Comparison of ENCODE assay signal across 8 cellular contexts in genomic region chr10:5446390-5446926, GRCh38. TPM values are rescaled to one million over a fixed set of nuclear protein-coding genes. Genes with fewer than 3 reads are reported as not detected.
DNase-seq lines count a peak whose midpoint lies in the region; ATAC-seq, FAIRE-seq and TF ChIP-seq lines count a peak whose summit lies in the region.

No MANE protein-coding gene starts in this region.

- WGBS in A549 (ENCODE audit: missing lambda C conversion rate) = under 1% methylated on average over 10 of the region's 23 CpGs

- TF ChIP-seq POLR2A in A549 (IDR thresholded peaks at IDR 0.05; ENCODE audit: low read length) (peak; percentile 99), GM19193 (IDR thresholded peaks at IDR 0.05; ENCODE audit: extremely low read depth, insufficient read depth, insufficient read length) (peak; percentile 78)

- H3K4me3 Mint-ChIP-seq in brain = peak overlapping the region; percentile 60 to 94 (median 91)

- CTCF ChIA-PET in A549 (lab: Yijun Ruan, JAX) = interaction anchor here (0.7 to 12.8 kb wide), 6 partner anchors 102 to 631 kb away, joined by 3 to 432 read pairs (median 4); no protein-coding TSS in a partner anchor

- no peaks in the 10 kb centered on the region for H3K27me3 ChIP-seq in iPS-18a (ENCODE audit: control insufficient read depth, insufficient read depth, low read length)

- H3K27ac ChIP-seq in A549 (peak overlapping the region; percentile 73 to 84), iPS-18a (ENCODE audit: low read length) (no peak overlapping the region)

- H3K4me1 ChIP-seq in A549 (peaks cover 35% of the 10 kb centered on the region), iPS-18a (ENCODE audit: control insufficient read depth, low read depth, low read length) (peaks cover 26% of the 10 kb centered on the region)

- peak overlapping the region; percentile 85 for H3K4me2 ChIP-seq in A549

- DNase-seq in A549 (ENCODE audit: low read depth in 1 of 2, low spot score in 1 of 2) (peak; percentile 76 to 89), Kasumi-1 (lab: John Stamatoyannopoulos, UW) (peak; percentile 91 to 92), UCSD-AML1 (lab: John Stamatoyannopoulos, UW; ENCODE audit: unreplicated experiment) (peak; percentile 96), skeletal muscle cell (ENCODE audit: low read depth) (peak; percentile 58), occipital lobe (lab: John Stamatoyannopoulos, UW) (no peak)

- H3K27me3 Mint-ChIP-seq in brain = no peaks in the 10 kb centered on the region

- peak; percentile 28 for FAIRE-seq in A549 (lab: Jason Lieb, UNC)

- H3K9ac ChIP-seq in iPS-18a (ENCODE audit: low read length) = peak overlapping the region; percentile 61

- TF ChIP-seq RAD21 in A549 (conservative IDR thresholded peaks at IDR 0.05 in 1 of 2, IDR thresholded peaks at IDR 0.05 in 1 of 2) = peak; percentile 31 to 40; a peak in 2 of 5 replicates

- ATAC-seq in A549 = peak; percentile 95 to 96

- peak overlapping the region; percentile 61 for H3K4me3 ChIP-seq in A549
- H3K4me3 ChIP-seq in iPS-18a (ENCODE audit: low read length) = peak overlapping the region; percentile 64
- H3K4me3 ChIP-seq in skeletal muscle cell (ENCODE audit: low read depth, low read length) = peak overlapping the region; percentile 67

- peak overlapping the region in 4 of 5 experiments; percentile 19 to 98 (median 87) for H3K27ac Mint-ChIP-seq in brain

- H3K9me3 ChIP-seq in A549 (no peaks in the 10 kb centered on the region), iPS-18a (ENCODE audit: control insufficient read depth, low read depth, low read length) (no peaks in the 10 kb centered on the region)

- TF ChIP-seq EP300 in A549 (IDR thresholded peaks at IDR 0.05) = no peak

- no peaks in the 10 kb centered on the region for H3K9me3 Mint-ChIP-seq in brain

- H3K4me1 Mint-ChIP-seq in brain = peaks cover 59% of the 10 kb centered on the region

- no peaks in the 10 kb centered on the region for H3K36me3 ChIP-seq in iPS-18a (ENCODE audit: control insufficient read depth, low read depth, low read length)

- no peak for TF ChIP-seq CTCF in A549 (IDR thresholded peaks at IDR 0.05)
- no peak for TF ChIP-seq CTCF in brain (conservative IDR thresholded peaks at IDR 0.05)

- POLR2A ChIA-PET in A549 (lab: Yijun Ruan, JAX) = interaction anchor here (0.5 to 4.1 kb wide), 20 partner anchors 10 to 599 kb away, joined by 3 to 43 read pairs (median 4); partner anchors contain the start of genes CALML5 and TASOR2

- H3K36me3 Mint-ChIP-seq in brain = peaks cover 4% of the 10 kb centered on the region

TF ChIP-seq in A549, 52 proteins besides CTCF, POLR2A, EP300 and RAD21 (continues in another document):
- TF ChIP-seq EHMT2 (IDR thresholded peaks at IDR 0.05; ENCODE audit: low read depth) (no peak), HDAC2 (IDR thresholded peaks at IDR 0.05) (no peak), HOXB5 (CRISPR knock-in tag; IDR thresholded peaks at IDR 0.05) (no peak), MAZ (IDR thresholded peaks at IDR 0.05; ENCODE audit: borderline replicate concordance, low read depth, low read length) (no peak), NFE2L2 (conservative IDR thresholded peaks at IDR 0.05; ENCODE audit: low read length) (no peak), BHLHE40 (IDR thresholded peaks at IDR 0.05; ENCODE audit: low read depth, low read length) (no peak), HOXB13 (CRISPR knock-in tag; IDR thresholded peaks at IDR 0.05; ENCODE audit: low read depth) (0 out of 2 replicates have a peak, but pooled peaks have one; percentile 33), ESRRA (IDR thresholded peaks at IDR 0.05; ENCODE audit: borderline replicate concordance, low read length) (no peak), FOSL2 (IDR thresholded peaks at IDR 0.05) (no peak), FOSL2 (CRISPR knock-in tag; IDR thresholded peaks at IDR 0.05) (no peak), PHF8 (IDR thresholded peaks at IDR 0.05; ENCODE audit: borderline replicate concordance, low read depth) (peak; percentile 28; the same call in 1 of the 2 replicates), CEBPB (IDR thresholded peaks at IDR 0.05) (no peak), MAFK (IDR thresholded peaks at IDR 0.05; ENCODE audit: partially characterized antibody) (no peak), CHD4 (IDR thresholded peaks at IDR 0.05; ENCODE audit: borderline replicate concordance) (no peak), REST (IDR thresholded peaks at IDR 0.05) (no peak), GATA3 (IDR thresholded peaks at IDR 0.05; ENCODE audit: borderline replicate concordance) (no peak), SREBF2 (IDR thresholded peaks at IDR 0.05) (no peak), NR3C1 (IDR thresholded peaks at IDR 0.05) (no peak), ZC3H11A (IDR thresholded peaks at IDR 0.05) (no peak), EHF (CRISPR knock-in tag; IDR thresholded peaks at IDR 0.05) (no peak), HEYL (CRISPR knock-in tag; IDR thresholded peaks at IDR 0.05) (no peak), ELK1 (IDR thresholded peaks at IDR 0.05; ENCODE audit: low read depth, low read length) (no peak), KDM5A (IDR thresholded peaks at IDR 0.05) (no peak)

RNA-seq across cellular contexts. Expression of gene NET1, which starts 34.1 kb away (rescaled TPM):
- polyA plus RNA-seq in A549 (2011; rRNA removed) (132 and 144 TPM in 2 replicates), A549 (2017; fragmentation: RNase III; extraction: RNeasy Plus Mini Kit Qiagen cat#74134 plus additional on column Dnase treatment) (36.3 to 43.4 TPM (median 42.9 TPM) in 3 replicates), brain (ENCODE audit: insufficient read depth, low read depth, low replicate concordance) (44.3 TPM)
- 36.8 and 40.4 TPM in 2 replicates for polyA plus RNA-seq in A549 (2012; cell fraction: cytosol; rRNA removed)
- polyA plus RNA-seq in A549 (2012; cell fraction: nucleus; rRNA removed) = 17.0 and 17.3 TPM in 2 replicates
- polyA minus RNA-seq in A549 (2011; rRNA and poly(A)+ RNA removed) = 149 and 173 TPM in 2 replicates
- total RNA-seq in occipital lobe = 23.6 TPM

RNA-seq across cellular contexts. Expression of gene TUBAL3, which starts 41.8 kb away (rescaled TPM):
- polyA plus RNA-seq in A549 (2011; rRNA removed) (1.4 and 2.1 TPM in 2 replicates), A549 (2017; fragmentation: RNase III; extraction: RNeasy Plus Mini Kit Qiagen cat#74134 plus additional on column Dnase treatment) (0.34 to 0.37 TPM (median 0.36 TPM) in 3 replicates), brain (ENCODE audit: insufficient read depth, low read depth, low replicate concordance) (0.24 TPM)
- polyA plus RNA-seq in A549 (2012; cell fraction: cytosol; rRNA removed) = 0.69 TPM in 2 replicates
- polyA plus RNA-seq in A549 (2012; cell fraction: nucleus; rRNA removed) = 0.55 and 0.61 TPM in 2 replicates
- polyA minus RNA-seq in A549 (2011; rRNA and poly(A)+ RNA removed) = 1.4 and 1.8 TPM in 2 replicates
- not detected for total RNA-seq in occipital lobe

RNA-seq across cellular contexts. Expression of gene CALML5, which starts 52.9 kb away (rescaled TPM):
- not detected in 2 replicates for polyA plus RNA-seq in A549 (2011; rRNA removed)
- polyA plus RNA-seq in A549 (2012; cell fraction: cytosol; rRNA removed) = not detected in 2 replicates
- not detected in 2 replicates for polyA plus RNA-seq in A549 (2012; cell fraction: nucleus; rRNA removed)
- polyA plus RNA-seq in A549 (2017; fragmentation: RNase III; extraction: RNeasy Plus Mini Kit Qiagen cat#74134 plus additional on column Dnase treatment) = not detected in 3 replicates
- not detected in 2 replicates for polyA minus RNA-seq in A549 (2011; rRNA and poly(A)+ RNA removed)
- not detected for polyA plus RNA-seq in brain (ENCODE audit: insufficient read depth, low read depth, low replicate concordance)
- not detected for total RNA-seq in occipital lobe
